11 cellular contexts compared by ENCODE assay signal in the genomic region with DNA sequence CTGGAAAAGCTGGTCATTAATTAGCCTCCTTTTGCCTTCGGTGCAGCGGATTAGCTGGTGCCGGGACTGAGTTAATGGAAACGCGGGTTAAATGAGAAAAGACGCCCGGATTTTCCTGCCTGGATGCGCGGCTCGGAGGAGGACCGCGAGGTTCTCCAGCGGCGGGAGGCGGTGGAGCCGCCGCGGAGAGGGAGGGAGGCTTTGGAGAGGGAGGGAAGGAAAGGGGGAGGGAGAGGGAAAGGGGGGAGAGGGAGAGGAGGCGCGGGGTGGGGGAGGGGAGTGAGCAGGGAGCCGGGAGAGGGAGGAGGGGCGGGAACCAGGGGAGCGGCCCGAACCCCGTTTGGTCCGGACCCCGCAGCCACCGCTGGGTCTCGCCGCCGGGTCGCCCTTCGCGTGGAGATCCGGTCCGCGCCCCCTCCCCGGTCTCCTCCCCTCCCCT.
DNase-seq lines count a peak whose midpoint lies in the region; ATAC-seq and TF ChIP-seq lines count a peak whose summit lies in the region.
"Had no signal": no experiment of that assay in that cellular context is flagged by ENCODE, and none has a peak within 500 bp of the region (broad histone marks: within the 10 kb centered on the region; RNA-seq: fewer than 3 reads in every experiment).

No MANE protein-coding gene starts in this region.

- H3K4me3 ChIP-seq in GM23338 (peak overlapping the region; percentile 49), endodermal cell (ENCODE audit: low read length) (no peak overlapping the region), neural progenitor cell (peak overlapping the region; percentile 55)
- H3K4me3 ChIP-seq: body of pancreas had no signal

- peak; percentile 2 to 32 for DNase-seq in NCI-H524 (lab: John Stamatoyannopoulos, UW)
- DNase-seq in NCI-H524 treated with DMSO at 0.1 percent for 48 hours (lab: John Stamatoyannopoulos, UW), result no peak
- DNase-seq in GM23338 (ENCODE audit: low spot score), result peak; percentile 75
- DNase-seq in endodermal cell, result peak; percentile 80
- peak; percentile 93 for DNase-seq in neural progenitor cell (ENCODE audit: low spot score)
- no peak for DNase-seq in stimulated activated CD4-positive, alpha-beta T cell treated with anti-CD3 and anti-CD28 coated beads, Interleukin-2, amount 100 ng/mL, for 48 hours
- DNase-seq: NCI-H446 had no signal

- H3K36me3 Mint-ChIP-seq in GM23338 (ENCODE audit: low read depth) (peaks cover 51% of the 10 kb centered on the region), endodermal cell (ENCODE audit: low read depth) (no peaks in the 10 kb centered on the region), neural progenitor cell (peaks cover 49% of the 10 kb centered on the region)

- ATAC-seq in GM23338, result no peak
- no peak for ATAC-seq in HG02763 (IDR thresholded peaks at IDR 0.05; ENCODE audit: unreplicated experiment)
- ATAC-seq in GM19467 (IDR thresholded peaks at IDR 0.05; ENCODE audit: unreplicated experiment), result no peak
- ATAC-seq: body of pancreas had no signal

- H3K36me3 ChIP-seq in GM23338 (ENCODE audit: insufficient read depth), result 0 out of 2 replicates have a peak, but pooled peaks cover 4% of the 10 kb centered on the region
- H3K36me3 ChIP-seq in endodermal cell (ENCODE audit: control insufficient read depth, insufficient read depth, low read length), result no peaks in the 10 kb centered on the region
- H3K36me3 ChIP-seq in neural progenitor cell, result no peaks in the 10 kb centered on the region
- H3K36me3 ChIP-seq: spleen had no signal

- no peaks in the 10 kb centered on the region; the same call in 1 of the 2 replicates for H4K20me1 ChIP-seq in GM23338 (replicated peaks; ENCODE audit: insufficient read depth)
- H4K20me1 ChIP-seq in neural progenitor cell (ENCODE audit: low read depth), result peaks cover 93% of the 10 kb centered on the region

- no peak overlapping the region for H3K9ac ChIP-seq in endodermal cell (ENCODE audit: extremely low read depth, low read length, poor library complexity, severe bottlenecking)
- no peak overlapping the region for H3K9ac ChIP-seq in neural progenitor cell

- peak overlapping the region; percentile 69; the same call in 1 of the 2 replicates for H3K4me2 ChIP-seq in GM23338
- H3K4me2 ChIP-seq in neural progenitor cell, result peak overlapping the region; percentile 95

- H3K9me3 Mint-ChIP-seq in GM23338 (peaks cover 77% of the 10 kb centered on the region), endodermal cell (no peaks in the 10 kb centered on the region), neural progenitor cell (no peaks in the 10 kb centered on the region)

- H3K27me3 ChIP-seq in GM23338 (ENCODE audit: insufficient read depth), result peaks cover 97% of the 10 kb centered on the region
- no peaks in the 10 kb centered on the region for H3K27me3 ChIP-seq in endodermal cell (ENCODE audit: control insufficient read depth, insufficient read depth, low read length, poor library complexity, severe bottlenecking)
- peaks cover 100% of the 10 kb centered on the region for H3K27me3 ChIP-seq in neural progenitor cell

- no peaks in the 10 kb centered on the region for H3K79me2 ChIP-seq in GM23338 (replicated peaks; ENCODE audit: insufficient read depth)
- peaks cover 32% of the 10 kb centered on the region for H3K79me2 ChIP-seq in neural progenitor cell (ENCODE audit: low read depth)

- H3K9me3 ChIP-seq in endodermal cell (ENCODE audit: control insufficient read depth, low read length) (peaks cover 66% of the 10 kb centered on the region), neural progenitor cell (ENCODE audit: low read depth) (no peaks in the 10 kb centered on the region)
- H3K9me3 ChIP-seq: body of pancreas, spleen had no signal

- no peaks in the 10 kb centered on the region for H3K9me2 ChIP-seq in GM23338 (ENCODE audit: insufficient read depth)

- no peak for TF ChIP-seq CTCF in GM23338 (conservative IDR thresholded peaks at IDR 0.05; ENCODE audit: low read depth in 2 of 2)
- TF ChIP-seq CTCF in endodermal cell (conservative IDR thresholded peaks at IDR 0.05), result no peak
- TF ChIP-seq CTCF in neural progenitor cell (IDR thresholded peaks at IDR 0.05), result no peak

- H3K27ac Mint-ChIP-seq in GM23338 (no peak overlapping the region), endodermal cell (no peak overlapping the region), neural progenitor cell (peak overlapping the region; percentile 25)

- H3K4me1 Mint-ChIP-seq in GM23338 (no peaks in the 10 kb centered on the region), endodermal cell (peaks cover 17% of the 10 kb centered on the region), neural progenitor cell (peaks cover 72% of the 10 kb centered on the region)

- 82 to 86% methylated on average over 6 to 14 of the region's 38 CpGs for WGBS in endodermal cell (ENCODE audit: insufficient coverage in 1 of 2, insufficient read length in 1 of 2), 2 experiments

- H3K4me1 ChIP-seq in GM23338 (ENCODE audit: insufficient read depth) (peaks cover 5% of the 10 kb centered on the region; the same call in 1 of the 2 replicates), endodermal cell (ENCODE audit: control insufficient read depth, insufficient read depth, low read length) (no peaks in the 10 kb centered on the region), neural progenitor cell (peaks cover 87% of the 10 kb centered on the region)
- H3K4me1 ChIP-seq: body of pancreas had no signal

- no peak overlapping the region for H3K27ac ChIP-seq in GM23338 (ENCODE audit: low read depth)
- no peak overlapping the region for H3K27ac ChIP-seq in endodermal cell (ENCODE audit: low read depth, low read length)
- H3K27ac ChIP-seq in neural progenitor cell, result no peak overlapping the region
- H3K27ac ChIP-seq: body of pancreas, spleen had no signal

- H2AFZ ChIP-seq in GM23338, result no peak overlapping the region
- no peak overlapping the region for H2AFZ ChIP-seq in neural progenitor cell (replicated peaks)

- H3F3A ChIP-seq in GM23338 (replicated peaks; ENCODE audit: low read depth) (no peaks in the 10 kb centered on the region), neural progenitor cell (ENCODE audit: low read depth) (peaks cover 47% of the 10 kb centered on the region)

- H3K27me3 Mint-ChIP-seq in GM23338 (ENCODE audit: insufficient read depth, low read depth, poor library complexity) (peaks cover 10% of the 10 kb centered on the region), endodermal cell (ENCODE audit: insufficient read depth) (peaks cover 90% of the 10 kb centered on the region), neural progenitor cell (ENCODE audit: insufficient read depth, low read depth) (peaks cover 13% of the 10 kb centered on the region)

- H3K4me3 Mint-ChIP-seq in GM23338 (no peak overlapping the region), endodermal cell (peak overlapping the region; percentile 45), neural progenitor cell (peak overlapping the region; percentile 85)

TF ChIP-seq in GM23338, 12 proteins besides CTCF, POLR2A, EP300 and RAD21 (continues in another document):
- TF ChIP-seq CREB1 (CRISPR knock-in tag; IDR thresholded peaks at IDR 0.05; ENCODE audit: low read depth) (no peak), ZNF331 (CRISPR knock-in tag; IDR thresholded peaks at IDR 0.05; ENCODE audit: low read depth) (no peak), JUNB (IDR thresholded peaks at IDR 0.05; ENCODE audit: unreplicated experiment) (no peak)
- TF ChIP-seq, protein P1, sequence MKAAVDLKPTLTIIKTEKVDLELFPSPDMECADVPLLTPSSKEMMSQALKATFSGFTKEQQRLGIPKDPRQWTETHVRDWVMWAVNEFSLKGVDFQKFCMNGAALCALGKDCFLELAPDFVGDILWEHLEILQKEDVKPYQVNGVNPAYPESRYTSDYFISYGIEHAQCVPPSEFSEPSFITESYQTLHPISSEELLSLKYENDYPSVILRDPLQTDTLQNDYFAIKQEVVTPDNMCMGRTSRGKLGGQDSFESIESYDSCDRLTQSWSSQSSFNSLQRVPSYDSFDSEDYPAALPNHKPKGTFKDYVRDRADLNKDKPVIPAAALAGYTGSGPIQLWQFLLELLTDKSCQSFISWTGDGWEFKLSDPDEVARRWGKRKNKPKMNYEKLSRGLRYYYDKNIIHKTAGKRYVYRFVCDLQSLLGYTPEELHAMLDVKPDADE (IDR thresholded peaks at IDR 0.05), result no peak
- TF ChIP-seq, protein P2, sequence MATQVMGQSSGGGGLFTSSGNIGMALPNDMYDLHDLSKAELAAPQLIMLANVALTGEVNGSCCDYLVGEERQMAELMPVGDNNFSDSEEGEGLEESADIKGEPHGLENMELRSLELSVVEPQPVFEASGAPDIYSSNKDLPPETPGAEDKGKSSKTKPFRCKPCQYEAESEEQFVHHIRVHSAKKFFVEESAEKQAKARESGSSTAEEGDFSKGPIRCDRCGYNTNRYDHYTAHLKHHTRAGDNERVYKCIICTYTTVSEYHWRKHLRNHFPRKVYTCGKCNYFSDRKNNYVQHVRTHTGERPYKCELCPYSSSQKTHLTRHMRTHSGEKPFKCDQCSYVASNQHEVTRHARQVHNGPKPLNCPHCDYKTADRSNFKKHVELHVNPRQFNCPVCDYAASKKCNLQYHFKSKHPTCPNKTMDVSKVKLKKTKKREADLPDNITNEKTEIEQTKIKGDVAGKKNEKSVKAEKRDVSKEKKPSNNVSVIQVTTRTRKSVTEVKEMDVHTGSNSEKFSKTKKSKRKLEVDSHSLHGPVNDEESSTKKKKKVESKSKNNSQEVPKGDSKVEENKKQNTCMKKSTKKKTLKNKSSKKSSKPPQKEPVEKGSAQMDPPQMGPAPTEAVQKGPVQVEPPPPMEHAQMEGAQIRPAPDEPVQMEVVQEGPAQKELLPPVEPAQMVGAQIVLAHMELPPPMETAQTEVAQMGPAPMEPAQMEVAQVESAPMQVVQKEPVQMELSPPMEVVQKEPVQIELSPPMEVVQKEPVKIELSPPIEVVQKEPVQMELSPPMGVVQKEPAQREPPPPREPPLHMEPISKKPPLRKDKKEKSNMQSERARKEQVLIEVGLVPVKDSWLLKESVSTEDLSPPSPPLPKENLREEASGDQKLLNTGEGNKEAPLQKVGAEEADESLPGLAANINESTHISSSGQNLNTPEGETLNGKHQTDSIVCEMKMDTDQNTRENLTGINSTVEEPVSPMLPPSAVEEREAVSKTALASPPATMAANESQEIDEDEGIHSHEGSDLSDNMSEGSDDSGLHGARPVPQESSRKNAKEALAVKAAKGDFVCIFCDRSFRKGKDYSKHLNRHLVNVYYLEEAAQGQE (IDR thresholded peaks at IDR 0.05; ENCODE audit: unreplicated experiment), result no peak

Comparison
In these comparisons a context has a peak if more than half of its experiments do, and no peak if none do; other contexts are left out.
1. DNase-seq: peak in NCI-H524 (2 of 2), GM23338 (single experiment), endodermal cell (single experiment) and neural progenitor cell (single experiment); none in NCI-H524 treated with DMSO at 0.1 percent for 48 hours (single experiment) and stimulated activated CD4-positive, alpha-beta T cell treated with anti-CD3 and anti-CD28 coated beads, Interleukin-2, amount 100 ng/mL, for 48 hours (0 of 2).